14 cellular contexts compared by ENCODE assay signal in the genomic region with DNA sequence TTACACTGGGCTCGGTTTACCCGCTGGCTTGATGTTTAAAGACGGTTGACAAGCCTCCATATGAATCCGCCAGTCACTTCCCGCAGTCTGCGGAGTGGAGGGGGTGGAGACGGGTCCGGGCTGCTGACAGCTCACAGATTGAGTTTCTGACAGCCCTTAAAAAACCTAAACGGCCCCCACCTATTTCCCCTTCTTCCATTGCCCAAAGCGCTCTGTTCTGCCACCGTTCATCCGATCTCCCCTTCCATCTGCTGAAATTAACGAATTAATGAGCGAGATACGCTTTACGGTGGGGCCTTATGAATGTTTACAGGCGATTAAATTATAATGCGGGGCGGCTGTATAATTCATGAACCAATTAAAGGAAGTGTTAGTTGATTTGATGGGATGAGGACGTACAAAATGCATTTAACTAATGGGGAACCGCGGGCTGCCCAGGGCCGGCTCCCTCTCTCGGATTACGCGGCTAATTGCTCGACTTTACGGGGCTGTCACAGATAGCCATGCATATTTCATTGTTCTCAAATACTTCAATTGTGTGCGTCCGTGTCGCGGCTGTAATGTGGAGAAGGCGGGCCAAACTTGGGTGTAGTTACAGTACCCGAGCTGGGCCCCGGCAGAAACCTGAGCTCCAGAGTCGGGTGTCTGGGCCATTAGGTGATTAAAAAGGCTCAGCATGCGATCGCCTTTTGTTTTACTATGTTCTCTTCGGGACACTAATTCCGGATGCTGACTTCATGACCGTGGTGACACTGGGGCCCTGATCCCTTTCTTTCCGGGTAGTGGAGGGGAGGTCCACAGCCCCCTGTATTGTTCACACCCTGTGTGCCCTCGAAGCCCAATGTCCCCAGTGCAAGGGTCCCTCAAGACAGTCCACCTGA.
DNase-seq lines count a peak whose midpoint lies in the region; TF ChIP-seq lines count a peak whose summit lies in the region.
"Had no signal": no experiment of that assay in that cellular context is flagged by ENCODE, and none has a peak within 500 bp of the region (broad histone marks: within the 10 kb centered on the region; RNA-seq: fewer than 3 reads in every experiment).

No MANE protein-coding gene starts in this region.

- no peaks in the 10 kb centered on the region for H3K9me3 Mint-ChIP-seq in activated naive CD4-positive, alpha-beta T cell treated with anti-CD3 and anti-CD28 coated beads, Interleukin-2, amount 50 U/mL, for 24 hours
- H3K9me3 Mint-ChIP-seq: activated CD4-positive, alpha-beta T cell treated with anti-CD3 and anti-CD28 coated beads, Interleukin-2, amount 10 ng/mL, durations not matched to agents 24 days and 14 days; immature natural killer cell had no signal

- peaks cover 8% of the 10 kb centered on the region; the same call in 1 of the 2 replicates for H3K4me1 ChIP-seq in iPS DF 6.9 (ENCODE audit: control insufficient read depth, insufficient read depth, low read length)
- peaks cover 5% of the 10 kb centered on the region for H3K4me1 ChIP-seq in suprapubic skin
- H3K4me1 ChIP-seq: adrenal gland, uterus had no signal

- TF ChIP-seq CTCF in WERI-Rb-1 (IDR thresholded peaks at IDR 0.05; ENCODE audit: low read depth, low read length), result no peak
- TF ChIP-seq CTCF in suprapubic skin (IDR thresholded peaks at IDR 0.05), result no peak

- H3K4me3 Mint-ChIP-seq in activated naive CD4-positive, alpha-beta T cell treated with anti-CD3 and anti-CD28 coated beads, Interleukin-2, amount 50 U/mL, for 24 hours, result peak overlapping the region; percentile 39
- H3K4me3 Mint-ChIP-seq: activated CD4-positive, alpha-beta T cell treated with anti-CD3 and anti-CD28 coated beads, Interleukin-2, amount 10 ng/mL, durations not matched to agents 24 days and 14 days; immature natural killer cell had no signal

- H3K4me3 ChIP-seq in WERI-Rb-1 (ENCODE audit: low read depth, low read length), result peak overlapping the region; percentile 46
- peak overlapping the region; percentile 5; the same call in 1 of the 2 replicates for H3K4me3 ChIP-seq in iPS DF 6.9 (ENCODE audit: low read length)
- H3K4me3 ChIP-seq in suprapubic skin, result peak overlapping the region; percentile 29
- H3K4me3 ChIP-seq: adrenal gland, uterus had no signal

- no peak for TF ChIP-seq POLR2A in suprapubic skin (IDR thresholded peaks at IDR 0.05)

- H3K27me3 Mint-ChIP-seq in activated naive CD4-positive, alpha-beta T cell treated with anti-CD3 and anti-CD28 coated beads, Interleukin-2, amount 50 U/mL, for 24 hours, result peaks cover 24% of the 10 kb centered on the region

- no peak overlapping the region for H3K27ac Mint-ChIP-seq in activated naive CD4-positive, alpha-beta T cell treated with anti-CD3 and anti-CD28 coated beads, Interleukin-2, amount 50 U/mL, for 24 hours
- H3K27ac Mint-ChIP-seq: activated CD4-positive, alpha-beta T cell treated with anti-CD3 and anti-CD28 coated beads, Interleukin-2, amount 10 ng/mL, durations not matched to agents 24 days and 14 days; immature natural killer cell had no signal

- WGBS in iPS DF 6.9 (ENCODE audit: insufficient coverage, insufficient read length), result no CpG with 5 or more reads among the region's 43 CpGs
- 32% methylated on average over 43 of the region's 43 CpGs for WGBS in suprapubic skin

- H3K9me3 ChIP-seq in WERI-Rb-1 (ENCODE audit: severe bottlenecking) (no peaks in the 10 kb centered on the region), iPS DF 6.9 (ENCODE audit: control insufficient read depth, insufficient read depth, low read length) (no peaks in the 10 kb centered on the region), suprapubic skin (no peaks in the 10 kb centered on the region)
- H3K9me3 ChIP-seq: adrenal gland, uterus had no signal

- DNase-seq in activated naive CD4-positive, alpha-beta T cell treated with anti-CD3 and anti-CD28 coated beads, Interleukin-2, amount 50 U/mL, for 16 hours, result no peak
- peak; percentile 99 for DNase-seq in WERI-Rb-1
- DNase-seq in iPS DF 6.9 (ENCODE audit: low read depth, low spot score), result no peak
- DNase-seq in suprapubic skin (ENCODE audit: low spot score in 2 of 2), result peak in 1 of 2 donors; percentile 55
- no peak for DNase-seq in H4 (ENCODE audit: low spot score)
- no peak for DNase-seq in HK-2 (ENCODE audit: unreplicated experiment)
- no peak for DNase-seq in activated effector memory CD4-positive, alpha-beta T cell treated with Interleukin-2 at 50 U/mL for 16 hours
- DNase-seq: activated CD4-positive, alpha-beta T cell treated with anti-CD3 and anti-CD28 coated beads, Interleukin-2, amount 10 ng/mL, durations not matched to agents 24 days and 14 days; adrenal gland; AML-193; immature natural killer cell; NCI-H1092; uterus had no signal

- H3K4me1 Mint-ChIP-seq in activated naive CD4-positive, alpha-beta T cell treated with anti-CD3 and anti-CD28 coated beads, Interleukin-2, amount 50 U/mL, for 24 hours, result peaks cover 8% of the 10 kb centered on the region
- H3K4me1 Mint-ChIP-seq: activated CD4-positive, alpha-beta T cell treated with anti-CD3 and anti-CD28 coated beads, Interleukin-2, amount 10 ng/mL, durations not matched to agents 24 days and 14 days; immature natural killer cell had no signal

- H3K27ac ChIP-seq in WERI-Rb-1 (peak overlapping the region; percentile 78), iPS DF 6.9 (ENCODE audit: low read length) (no peak overlapping the region), suprapubic skin (no peak overlapping the region)
- H3K27ac ChIP-seq: adrenal gland, uterus had no signal

- TF ChIP-seq EP300 in suprapubic skin (IDR thresholded peaks at IDR 0.05), result no peak

- no peaks in the 10 kb centered on the region for H3K36me3 Mint-ChIP-seq in activated naive CD4-positive, alpha-beta T cell treated with anti-CD3 and anti-CD28 coated beads, Interleukin-2, amount 50 U/mL, for 24 hours
- H3K36me3 Mint-ChIP-seq: immature natural killer cell had no signal

- H3K36me3 ChIP-seq in WERI-Rb-1 (no peaks in the 10 kb centered on the region), iPS DF 6.9 (ENCODE audit: control insufficient read depth, insufficient read depth, low read length) (no peaks in the 10 kb centered on the region), suprapubic skin (no peaks in the 10 kb centered on the region)
- H3K36me3 ChIP-seq: adrenal gland, uterus had no signal

- no peaks in the 10 kb centered on the region for H3K27me3 ChIP-seq in WERI-Rb-1 (ENCODE audit: insufficient read depth, low read depth, severe bottlenecking)
- H3K27me3 ChIP-seq in iPS DF 6.9 (ENCODE audit: control insufficient read depth, insufficient read depth, low read length), result peaks cover 24% of the 10 kb centered on the region; the same call in 1 of the 2 replicates
- peaks cover 21% of the 10 kb centered on the region for H3K27me3 ChIP-seq in suprapubic skin
